18 cellular contexts compared by ENCODE assay signal in genomic region chr16:50724237-50724747, GRCh38. TPM values are rescaled to one million over a fixed set of nuclear protein-coding genes. Genes with fewer than 3 reads are reported as not detected.
DNase-seq lines count a peak whose midpoint lies in the region; ATAC-seq, FAIRE-seq and TF ChIP-seq lines count a peak whose summit lies in the region.
"Had no signal": no experiment of that assay in that cellular context is flagged by ENCODE, and none has a peak within 500 bp of the region (broad histone marks: within the 10 kb centered on the region; RNA-seq: fewer than 3 reads in every experiment).

No MANE protein-coding gene starts in this region.

- no peak overlapping the region for H4K12ac ChIP-seq in trophoblast cell (ENCODE audit: low read depth, low read length)

- intact Hi-C loops in HepG2 (cut with micrococcal nuclease; ENCODE audit: unreplicated experiment), result no loop called here
- intact Hi-C loops in right lobe of liver (cut with DNase I), result no loop called here
- intact Hi-C loops in MCF 10A (cut with micrococcal nuclease), result no loop called here

- H3K9me3 Mint-ChIP-seq in endodermal cell (peaks cover 5% of the 10 kb centered on the region), MCF 10A (ENCODE audit: unreplicated experiment) (peaks cover 7% of the 10 kb centered on the region)

- no peak overlapping the region for H3K27ac ChIP-seq in HepG2 (ENCODE audit: extremely low read length, insufficient read depth, low read length)
- H3K27ac ChIP-seq in right lobe of liver, result no peak overlapping the region
- H3K27ac ChIP-seq in endodermal cell (ENCODE audit: low read depth, low read length), result no peak overlapping the region
- H3K27ac ChIP-seq in trophoblast cell (ENCODE audit: low read depth, low read length), result no peak overlapping the region
- H3K27ac ChIP-seq: cardiac muscle cell, esophagus squamous epithelium, pancreas, sigmoid colon had no signal

- no peak for TF ChIP-seq POLR2A in HepG2 (IDR thresholded peaks at IDR 0.05; ENCODE audit: insufficient read depth in 1 of 2, low read depth in 2 of 2, low read length in 2 of 2)
- no peak for TF ChIP-seq POLR2A in right lobe of liver (IDR thresholded peaks at IDR 0.05)

- no peak overlapping the region for H3K27ac Mint-ChIP-seq in endodermal cell
- no peak overlapping the region for H3K27ac Mint-ChIP-seq in MCF 10A (ENCODE audit: low read depth, unreplicated experiment)
- H3K27ac Mint-ChIP-seq: activated T-helper 2 cell treated with anti-CD3 and anti-CD28 coated beads, Interferon-gamma antibody, Interleukin-2, Interleukin-4, amounts not matched to agents 10 μg/mL and 5 μg/mL and 100 μg/mL, durations not matched to agents 14 hours and 24 hours and 36 hours had no signal

- no peak overlapping the region for H4K8ac ChIP-seq in trophoblast cell (ENCODE audit: low read depth, low read length)

- H3K9ac ChIP-seq in HepG2 (ENCODE audit: insufficient read depth, low read depth, low read length) (no peak overlapping the region), endodermal cell (ENCODE audit: extremely low read depth, low read length, poor library complexity, severe bottlenecking) (no peak overlapping the region), trophoblast cell (ENCODE audit: low read length) (no peak overlapping the region)

- H3K23ac ChIP-seq in trophoblast cell (ENCODE audit: low read length), result no peak overlapping the region

- H3K79me2 ChIP-seq in HepG2 (ENCODE audit: insufficient read depth, low read length) (no peaks in the 10 kb centered on the region), trophoblast cell (ENCODE audit: control insufficient read depth, insufficient read depth, low read length, poor library complexity) (no peaks in the 10 kb centered on the region)

- DNase-seq in HepG2 (ENCODE audit: low spot score) (no peak), right lobe of liver (no peak), MV-4-11 (lab: John Stamatoyannopoulos, UW) (peak; percentile 24), endodermal cell (peak; percentile 22), DMS153 (lab: John Stamatoyannopoulos, UW) (no peak), MCF 10A (ENCODE audit: unreplicated experiment) (no peak), trophoblast cell (no peak)
- DNase-seq: esophagus squamous epithelium, GOT3, IMR-90, NCI-H1092 treated with DMSO at 0.1 percent for 48 hours, NCI-H526 treated with DMSO at 0.1 percent for 48 hours, pancreas, SIG-M5, sigmoid colon had no signal

- H3K4me1 Mint-ChIP-seq in endodermal cell, result peaks cover 13% of the 10 kb centered on the region
- no peaks in the 10 kb centered on the region for H3K4me1 Mint-ChIP-seq in MCF 10A (ENCODE audit: insufficient read depth, unreplicated experiment)

- no peak for TF ChIP-seq RAD21 in HepG2 (CRISPR knock-in tag; IDR thresholded peaks at IDR 0.05)

- in situ Hi-C loops in HepG2 (cut with HindIII; ENCODE audit: extremely low pct_ligation_motif_present, low pct_unique_long_range_greater_than_20kb), result no loop called here

- no peak overlapping the region for H3K4me3 Mint-ChIP-seq in endodermal cell
- H3K4me3 Mint-ChIP-seq in MCF 10A (ENCODE audit: unreplicated experiment), result no peak overlapping the region

- POLR2A ChIA-PET in HepG2 (lab: Yijun Ruan, JAX) (no interaction called here), MCF 10A (lab: Yijun Ruan, JAX) (interaction anchor here (0.7 to 1.4 kb wide), 4 partner anchors 17 to 383 kb away, joined by 3 to 7 read pairs (median 4); partner anchors contain the start of gene CYLD)

- no peaks in the 10 kb centered on the region for H3K36me3 ChIP-seq in HepG2 (replicated peaks in 1 of 2; ENCODE audit: control insufficient read depth in 1 of 2, insufficient read depth in 2 of 2, low read length in 2 of 2)
- no peaks in the 10 kb centered on the region for H3K36me3 ChIP-seq in right lobe of liver
- no peaks in the 10 kb centered on the region for H3K36me3 ChIP-seq in endodermal cell (ENCODE audit: control insufficient read depth, insufficient read depth, low read length)
- no peaks in the 10 kb centered on the region for H3K36me3 ChIP-seq in trophoblast cell (ENCODE audit: control insufficient read depth in 1 of 2, insufficient read depth in 2 of 2, low read length in 2 of 2)
- H3K36me3 ChIP-seq: cardiac muscle cell, pancreas, sigmoid colon had no signal

- no peak for TF ChIP-seq EP300 in HepG2 (IDR thresholded peaks at IDR 0.05; ENCODE audit: low read depth in 2 of 2, low read length in 2 of 2)
- no peak for TF ChIP-seq EP300 in HepG2 (CRISPR knock-in tag; IDR thresholded peaks at IDR 0.05; ENCODE audit: borderline replicate concordance)

- H2BK5ac ChIP-seq in trophoblast cell (ENCODE audit: low read depth, low read length, poor library complexity), result no peak overlapping the region

- H3K27me3 ChIP-seq in HepG2 (ENCODE audit: control insufficient read depth in 1 of 2, insufficient read depth in 2 of 2, low read length in 2 of 2) (0 out of 5 replicates have a peak, but pooled peaks cover 0 to 3% of the 10 kb centered on the region in 2 experiments), right lobe of liver (no peaks in the 10 kb centered on the region), endodermal cell (ENCODE audit: control insufficient read depth, insufficient read depth, low read length, poor library complexity, severe bottlenecking) (no peaks in the 10 kb centered on the region), trophoblast cell (ENCODE audit: insufficient read depth, low read length) (no peaks in the 10 kb centered on the region)
- H3K27me3 ChIP-seq: cardiac muscle cell, esophagus squamous epithelium, pancreas, sigmoid colon had no signal

- no peak overlapping the region for H3K4me3 ChIP-seq in HepG2 (replicated peaks in 1 of 3; ENCODE audit: insufficient read depth in 1 of 3, low read depth in 2 of 3, low read length in 3 of 3)
- H3K4me3 ChIP-seq in right lobe of liver, result no peak overlapping the region
- no peak overlapping the region for H3K4me3 ChIP-seq in endodermal cell (ENCODE audit: low read length)
- no peak overlapping the region for H3K4me3 ChIP-seq in trophoblast cell (ENCODE audit: low read depth, low read length)
- H3K4me3 ChIP-seq: cardiac muscle cell, esophagus squamous epithelium, pancreas, sigmoid colon had no signal

- no peak overlapping the region for H2AK5ac ChIP-seq in trophoblast cell (ENCODE audit: low read length)

- H3K36me3 Mint-ChIP-seq in endodermal cell (ENCODE audit: low read depth) (no peaks in the 10 kb centered on the region), MCF 10A (ENCODE audit: insufficient read depth, unreplicated experiment) (peaks cover 4% of the 10 kb centered on the region)

- H2BK12ac ChIP-seq in trophoblast cell (ENCODE audit: low read length), result no peak overlapping the region

- H3K27me3 Mint-ChIP-seq in endodermal cell (ENCODE audit: insufficient read depth) (peaks cover 5% of the 10 kb centered on the region), MCF 10A (ENCODE audit: insufficient read depth, unreplicated experiment) (no peaks in the 10 kb centered on the region)

- no TSS peak for BruUV-seq in HepG2 (replicated peaks; lab: Mats Ljungman, UMichigan)
- BruUV-seq in MCF 10A (replicated peaks; lab: Mats Ljungman, UMichigan), result no TSS peak

- H4K91ac ChIP-seq in trophoblast cell (ENCODE audit: low read depth, low read length), result no peak overlapping the region

- H2AFZ ChIP-seq in HepG2 (ENCODE audit: low read length) (no peak overlapping the region), trophoblast cell (ENCODE audit: insufficient read depth, low read length, poor library complexity) (no peak overlapping the region)

- H2BK120ac ChIP-seq in trophoblast cell (ENCODE audit: insufficient read depth, low read length, poor library complexity), result no peak overlapping the region

- H3K4me2 ChIP-seq in HepG2 (ENCODE audit: low read depth, low read length), result no peak overlapping the region
- H3K4me2 ChIP-seq in trophoblast cell (ENCODE audit: low read length), result no peak overlapping the region

- H3K14ac ChIP-seq in trophoblast cell (ENCODE audit: low read length), result no peak overlapping the region

- no peaks in the 10 kb centered on the region for H3K79me1 ChIP-seq in trophoblast cell (ENCODE audit: low read length)

- peaks cover 27% of the 10 kb centered on the region for H3K4me1 ChIP-seq in HepG2 (ENCODE audit: insufficient read depth, low read length)
- H3K4me1 ChIP-seq in right lobe of liver, result no peaks in the 10 kb centered on the region
- peaks cover 2% of the 10 kb centered on the region for H3K4me1 ChIP-seq in endodermal cell (ENCODE audit: control insufficient read depth, insufficient read depth, low read length)
- peaks cover 2 to 6% of the 10 kb centered on the region in 2 experiments for H3K4me1 ChIP-seq in trophoblast cell (ENCODE audit: control insufficient read depth in 1 of 2, insufficient read depth in 2 of 2, low read length in 2 of 2)
- H3K4me1 ChIP-seq: pancreas, sigmoid colon had no signal

- CTCF ChIA-PET in HepG2 (lab: Yijun Ruan, JAX; ENCODE audit: low intra/inter-chr PET ratio, low total read pairs) (no interaction called here), MCF 10A (lab: Yijun Ruan, JAX) (interaction anchor here (0.6 to 1.2 kb wide), 5 partner anchors 17 to 453 kb away, joined by 3 to 6 read pairs (median 3); partner anchors contain the start of gene CYLD)

- TF ChIP-seq CTCF in HepG2 (CRISPR knock-in tag; IDR thresholded peaks at IDR 0.05) (no peak), right lobe of liver (IDR thresholded peaks at IDR 0.05) (no peak), endodermal cell (conservative IDR thresholded peaks at IDR 0.05) (no peak), MCF 10A (IDR thresholded peaks at IDR 0.05; ENCODE audit: unreplicated experiment) (no peak)

- ATAC-seq in HepG2, result no peak
- no peak for ATAC-seq in right lobe of liver
- ATAC-seq in GM19455 (IDR thresholded peaks at IDR 0.05; ENCODE audit: unreplicated experiment), result no peak
- ATAC-seq: pancreas had no signal

- no peak overlapping the region for H3K18ac ChIP-seq in trophoblast cell (ENCODE audit: low read length)

- no peaks in the 10 kb centered on the region for H4K20me1 ChIP-seq in HepG2 (ENCODE audit: insufficient read depth, low read length)

- H3K4ac ChIP-seq in trophoblast cell (ENCODE audit: low read depth, low read length), result no peak overlapping the region

- FAIRE-seq in HepG2 (lab: Jason Lieb, UNC), result no peak
- FAIRE-seq: pancreas had no signal

- H3K9me3 ChIP-seq in HepG2 (ENCODE audit: low read length) (no peaks in the 10 kb centered on the region), right lobe of liver (no peaks in the 10 kb centered on the region), endodermal cell (ENCODE audit: control insufficient read depth, low read length) (no peaks in the 10 kb centered on the region), trophoblast cell (ENCODE audit: insufficient read depth, low read depth, low read length) (peaks cover 1% of the 10 kb centered on the region)
- H3K9me3 ChIP-seq: esophagus squamous epithelium, pancreas, sigmoid colon had no signal

RNA-seq across cellular contexts. Expression of gene CYLD, which starts 17.6 kb away (rescaled TPM):
- 11.4 and 16.0 TPM in 2 replicates for total RNA-seq in HepG2 (2016; rRNA removed; fragmentation: Illumina TruSeq; extraction: Trizol)
- 2.6 and 3.0 TPM in 2 replicates for total RNA-seq in HepG2 (2016; cell fraction: cytosol; rRNA removed; fragmentation: Illumina TruSeq; extraction: Trizol; ENCODE audit: low read depth)
- 14.3 and 16.1 TPM in 2 replicates for total RNA-seq in HepG2 (2016; cell fraction: insoluble cytoplasmic fraction; rRNA removed; fragmentation: Illumina TruSeq; extraction: Trizol)
- 10.5 and 11.2 TPM in 2 replicates for total RNA-seq in HepG2 (2016; cell fraction: membrane; rRNA removed; fragmentation: Illumina TruSeq; extraction: Trizol)
- total RNA-seq in HepG2 (2016; cell fraction: nucleus; rRNA removed; fragmentation: Illumina TruSeq; extraction: Trizol), result 12.3 and 12.6 TPM in 2 replicates
- 6.0 and 6.1 TPM in 2 replicates for polyA plus RNA-seq in HepG2 (2011; rRNA removed)
- 3.1 and 4.8 TPM in 2 replicates for polyA plus RNA-seq in HepG2 (2011; cell fraction: cytosol; rRNA removed)
- 5.0 and 7.6 TPM in 2 replicates for polyA plus RNA-seq in HepG2 (2011; cell fraction: nucleus; rRNA removed)
- 6.2 and 8.4 TPM in 2 replicates for polyA plus RNA-seq in HepG2 (2012)
- 1.7 and 1.8 TPM in 2 replicates for polyA plus RNA-seq in HepG2 (2016; cell fraction: cytosol; fragmentation: Illumina TruSeq; extraction: Trizol; ENCODE audit: low read depth)
- 9.7 and 10.4 TPM in 2 replicates for polyA plus RNA-seq in HepG2 (2016; cell fraction: insoluble cytoplasmic fraction; fragmentation: Illumina TruSeq; extraction: Trizol; ENCODE audit: low read depth)
- 4.9 and 6.5 TPM in 2 replicates for polyA plus RNA-seq in HepG2 (2016; cell fraction: membrane; fragmentation: Illumina TruSeq; extraction: Trizol; ENCODE audit: low read depth)
- 9.6 and 11.6 TPM in 2 replicates for polyA plus RNA-seq in HepG2 (2016; cell fraction: nucleus; fragmentation: Illumina TruSeq; extraction: Trizol; ENCODE audit: insufficient read depth, low read depth)
- 5.0 and 11.2 TPM in 2 replicates for polyA minus RNA-seq in HepG2 (2011; rRNA and poly(A)+ RNA removed; ENCODE audit: low replicate concordance)
- 5.4 and 7.9 TPM in 2 replicates for polyA minus RNA-seq in HepG2 (2011; cell fraction: cytosol; rRNA and poly(A)+ RNA removed)
- 39.4 and 52.8 TPM in 2 replicates for polyA minus RNA-seq in HepG2 (2011; cell fraction: nucleus; rRNA and poly(A)+ RNA removed)
- total RNA-seq in right lobe of liver, result 10 to 100 TPM; 17.0 to 34.2 (median 19.5) TPM
- 10 to 100 TPM; 12.7 TPM for total RNA-seq in endodermal cell
- polyA plus RNA-seq in endodermal cell (2013, experiment 1 of 2), result 8.7 TPM
- 9.2 TPM for polyA plus RNA-seq in endodermal cell (2013, experiment 2 of 2)
- total RNA-seq in MCF 10A (2022), result 53.7 and 69.1 TPM in 2 replicates
- 5.5 and 5.6 TPM in 2 replicates for polyA plus RNA-seq in trophoblast cell (2013)

RNA-seq across cellular contexts. Expression of gene NOD2, which starts 30.9 kb away (rescaled TPM):
- total RNA-seq in HepG2 (2016; rRNA removed; fragmentation: Illumina TruSeq; extraction: Trizol), result 0.27 and 0.29 TPM in 2 replicates
- total RNA-seq in HepG2 (2016; cell fraction: cytosol; rRNA removed; fragmentation: Illumina TruSeq; extraction: Trizol; ENCODE audit: low read depth), result 0.18 and 0.20 TPM in 2 replicates
- 0.09 and 0.12 TPM in 2 replicates for total RNA-seq in HepG2 (2016; cell fraction: insoluble cytoplasmic fraction; rRNA removed; fragmentation: Illumina TruSeq; extraction: Trizol)
- total RNA-seq in HepG2 (2016; cell fraction: membrane; rRNA removed; fragmentation: Illumina TruSeq; extraction: Trizol), result 0.21 TPM in 1 of 2 replicates, not detected in the other
- 0.22 and 0.38 TPM in 2 replicates for total RNA-seq in HepG2 (2016; cell fraction: nucleus; rRNA removed; fragmentation: Illumina TruSeq; extraction: Trizol)
- 0.76 and 0.81 TPM in 2 replicates for polyA plus RNA-seq in HepG2 (2011; rRNA removed)
- 0.36 and 0.68 TPM in 2 replicates for polyA plus RNA-seq in HepG2 (2011; cell fraction: cytosol; rRNA removed)
- 1.9 and 2.3 TPM in 2 replicates for polyA plus RNA-seq in HepG2 (2011; cell fraction: nucleus; rRNA removed)
- 0.19 and 0.29 TPM in 2 replicates for polyA plus RNA-seq in HepG2 (2012)
- polyA plus RNA-seq in HepG2 (2016; cell fraction: cytosol; fragmentation: Illumina TruSeq; extraction: Trizol; ENCODE audit: low read depth), result 0.02 and 0.03 TPM in 2 replicates
- polyA plus RNA-seq in HepG2 (2016; cell fraction: insoluble cytoplasmic fraction; fragmentation: Illumina TruSeq; extraction: Trizol; ENCODE audit: low read depth), result not detected in 2 replicates
- not detected in 2 replicates for polyA plus RNA-seq in HepG2 (2016; cell fraction: membrane; fragmentation: Illumina TruSeq; extraction: Trizol; ENCODE audit: low read depth)
- polyA plus RNA-seq in HepG2 (2016; cell fraction: nucleus; fragmentation: Illumina TruSeq; extraction: Trizol; ENCODE audit: insufficient read depth, low read depth), result 0.17 and 0.37 TPM in 2 replicates
- 4.8 TPM in 1 of 2 replicates, not detected in the other for polyA minus RNA-seq in HepG2 (2011; rRNA and poly(A)+ RNA removed; ENCODE audit: low replicate concordance)
- polyA minus RNA-seq in HepG2 (2011; cell fraction: cytosol; rRNA and poly(A)+ RNA removed), result 0.49 and 1.1 TPM in 2 replicates
- 2.1 and 2.3 TPM in 2 replicates for polyA minus RNA-seq in HepG2 (2011; cell fraction: nucleus; rRNA and poly(A)+ RNA removed)
- 1 to 10 TPM in 4 of 6 experiments, under 1 TPM in 2; 0.74 to 6.0 (median 1.4) TPM for total RNA-seq in right lobe of liver
- total RNA-seq in endodermal cell, result under 1 TPM; 0.33 to 0.42 TPM
- 0.21 TPM for polyA plus RNA-seq in endodermal cell (2013, experiment 1 of 2)
- 0.12 TPM for polyA plus RNA-seq in endodermal cell (2013, experiment 2 of 2)
- total RNA-seq in MCF 10A (2022), result 1.7 and 4.2 TPM in 2 replicates
- 0.08 and 0.11 TPM in 2 replicates for polyA plus RNA-seq in trophoblast cell (2013)
- total RNA-seq: cardiac muscle cell, IMR-90 had no signal
- polyA plus RNA-seq: IMR-90 had no signal

RNA-seq across cellular contexts. Expression of gene SNX20, which starts 43.2 kb away (rescaled TPM):
- total RNA-seq in HepG2 (2016; rRNA removed; fragmentation: Illumina TruSeq; extraction: Trizol), result not detected in 2 replicates
- not detected in 2 replicates for total RNA-seq in HepG2 (2016; cell fraction: cytosol; rRNA removed; fragmentation: Illumina TruSeq; extraction: Trizol; ENCODE audit: low read depth)
- total RNA-seq in HepG2 (2016; cell fraction: insoluble cytoplasmic fraction; rRNA removed; fragmentation: Illumina TruSeq; extraction: Trizol), result not detected in 2 replicates
- total RNA-seq in HepG2 (2016; cell fraction: membrane; rRNA removed; fragmentation: Illumina TruSeq; extraction: Trizol), result not detected in 2 replicates
- not detected in 2 replicates for total RNA-seq in HepG2 (2016; cell fraction: nucleus; rRNA removed; fragmentation: Illumina TruSeq; extraction: Trizol)
- polyA plus RNA-seq in HepG2 (2011; rRNA removed), result not detected in 2 replicates
- polyA plus RNA-seq in HepG2 (2011; cell fraction: cytosol; rRNA removed), result not detected in 2 replicates
- polyA plus RNA-seq in HepG2 (2011; cell fraction: nucleus; rRNA removed), result not detected in 2 replicates
- 0.04 TPM in 1 of 2 replicates, not detected in the other for polyA plus RNA-seq in HepG2 (2012)
- not detected in 2 replicates for polyA plus RNA-seq in HepG2 (2016; cell fraction: cytosol; fragmentation: Illumina TruSeq; extraction: Trizol; ENCODE audit: low read depth)
- polyA plus RNA-seq in HepG2 (2016; cell fraction: insoluble cytoplasmic fraction; fragmentation: Illumina TruSeq; extraction: Trizol; ENCODE audit: low read depth), result not detected in 2 replicates
- not detected in 2 replicates for polyA plus RNA-seq in HepG2 (2016; cell fraction: membrane; fragmentation: Illumina TruSeq; extraction: Trizol; ENCODE audit: low read depth)
- not detected in 2 replicates for polyA plus RNA-seq in HepG2 (2016; cell fraction: nucleus; fragmentation: Illumina TruSeq; extraction: Trizol; ENCODE audit: insufficient read depth, low read depth)
- polyA minus RNA-seq in HepG2 (2011; rRNA and poly(A)+ RNA removed; ENCODE audit: low replicate concordance), result not detected in 2 replicates
- not detected in 2 replicates for polyA minus RNA-seq in HepG2 (2011; cell fraction: cytosol; rRNA and poly(A)+ RNA removed)
- not detected in 2 replicates for polyA minus RNA-seq in HepG2 (2011; cell fraction: nucleus; rRNA and poly(A)+ RNA removed)
- 1 to 10 TPM in 1 of 6 experiments, under 1 TPM in 5; 0.31 to 1.9 (median 0.71) TPM for total RNA-seq in right lobe of liver
- total RNA-seq in endodermal cell, result not detected
- polyA plus RNA-seq in endodermal cell (2013, experiment 1 of 2), result not detected
- polyA plus RNA-seq in endodermal cell (2013, experiment 2 of 2), result not detected
- not detected in 2 replicates for total RNA-seq in MCF 10A (2022)
- not detected in 2 replicates for polyA plus RNA-seq in trophoblast cell (2013)
- total RNA-seq: cardiac muscle cell, IMR-90 had no signal
- polyA plus RNA-seq: cardiac muscle cell, IMR-90 had no signal

Comparison
In these comparisons a context has a peak if more than half of its experiments do, and no peak if none do; other contexts are left out.
1. DNase-seq: peak in MV-4-11 (single experiment) and endodermal cell (single experiment); none in HepG2 (single experiment), right lobe of liver (0 of 3), DMS153 (single experiment), MCF 10A (single experiment) and trophoblast cell (0 of 2).